In the genomic region with DNA sequence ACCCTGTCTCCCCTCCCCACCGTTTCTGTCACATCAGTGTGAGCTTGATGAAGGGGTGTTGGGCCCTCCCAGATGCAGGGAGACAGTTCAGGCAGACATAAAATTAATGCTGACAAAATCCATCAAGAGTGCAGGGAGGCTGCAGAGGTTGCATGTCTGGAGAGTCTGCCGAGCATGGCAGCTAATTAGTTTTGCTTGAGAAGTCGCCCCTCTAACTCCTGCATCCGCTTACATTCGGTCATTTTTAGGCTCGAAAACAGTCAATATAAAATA, we compare ENCODE assay signal across 21 cellular contexts.
"Had no signal": no experiment of that assay in that cellular context is flagged by ENCODE, and none has a peak within 500 bp of the region (broad histone marks: within the 10 kb centered on the region; RNA-seq: fewer than 3 reads in every experiment).

No MANE protein-coding gene starts in this region.

- H3K4me3 ChIP-seq: gastrocnemius medialis, heart right ventricle, left ventricle myocardium inferior, lower lobe of right lung, prostate gland, right lobe of liver, spleen, testis, tibial nerve had no signal

- H3K27me3 ChIP-seq: gastrocnemius medialis, heart right ventricle, right lobe of liver, testis, tibial nerve had no signal

- H3K27ac ChIP-seq: gastrocnemius medialis, heart right ventricle, left ventricle myocardium inferior, lower lobe of right lung, parathyroid adenoma, prostate gland, right lobe of liver, spleen, testis, tibial nerve had no signal

- ATAC-seq: gastrocnemius medialis; heart right ventricle; lower lobe of right lung; right lobe of liver; stimulated activated naive B cell treated with anti-CD40 and anti-IgM and Interleukin-4, amounts not matched to agents 10 μg/mL and 1 μg/mL and 100 μg/mL, for 72 hours had no signal

- H3K4me3 Mint-ChIP-seq: dendritic cell treated with granulocyte-macrophage colony-stimulating factor and Interleukin-4, amounts not matched to agents 40 ng/mL and 50 ng/mL, for 4 days; memory B cell; nephron; stimulated activated naive B cell treated with anti-CD40 and anti-IgM and Interleukin-4, amounts not matched to agents 10 μg/mL and 1 μg/mL and 100 μg/mL, for 72 hours; stimulated activated naive CD8-positive, alpha-beta T cell treated with anti-CD3 and anti-CD28 coated beads, Interleukin-15, amount 100 ng/mL, for 72 hours had no signal

- H3K27me3 Mint-ChIP-seq: stimulated activated naive CD8-positive, alpha-beta T cell treated with anti-CD3 and anti-CD28 coated beads, Interleukin-15, amount 100 ng/mL, for 72 hours had no signal

- H3K4me1 ChIP-seq: gastrocnemius medialis, lower lobe of right lung, parathyroid adenoma, prostate gland, right lobe of liver had no signal

- H3K9me3 Mint-ChIP-seq: dendritic cell treated with granulocyte-macrophage colony-stimulating factor and Interleukin-4, amounts not matched to agents 40 ng/mL and 50 ng/mL, for 4 days had no signal

- DNase-seq: cerebellar nuclear complex; gastrocnemius medialis; heart right ventricle; islet precursor cell; left ventricle myocardium inferior; lower lobe of right lung; midbrain; right lobe of liver; spleen; stimulated activated CD4-positive, alpha-beta T cell treated with anti-CD3 and anti-CD28 coated beads, Interleukin-15, amount 100 ng/mL, for 24 hours; stimulated activated CD4-positive, alpha-beta T cell treated with anti-CD3 and anti-CD28 coated beads, Interleukin-1b, Interleukin-23, amount 100 ng/mL, for 48 hours; stimulated activated CD4-positive, alpha-beta T cell treated with anti-CD3 and anti-CD28 coated beads, Interleukin-4, amount 100 ng/mL, for 24 hours; stimulated activated naive B cell treated with anti-CD40 and anti-IgM and Interleukin-4, amounts not matched to agents 10 μg/mL and 1 μg/mL and 100 μg/mL, for 72 hours; stimulated activated naive CD8-positive, alpha-beta T cell treated with anti-CD3 and anti-CD28 coated beads, Interleukin-15, amount 100 ng/mL, for 72 hours; testis had no signal

- H3K36me3 ChIP-seq: gastrocnemius medialis, heart right ventricle, left ventricle myocardium inferior, lower lobe of right lung, prostate gland, right lobe of liver, spleen, tibial nerve had no signal

- H3K79me2 ChIP-seq: parathyroid adenoma had no signal

- H3K27ac Mint-ChIP-seq: dendritic cell treated with granulocyte-macrophage colony-stimulating factor and Interleukin-4, amounts not matched to agents 40 ng/mL and 50 ng/mL, for 4 days; memory B cell; nephron; stimulated activated naive B cell treated with anti-CD40 and anti-IgM and Interleukin-4, amounts not matched to agents 10 μg/mL and 1 μg/mL and 100 μg/mL, for 72 hours had no signal

- H3K4me1 Mint-ChIP-seq: memory B cell had no signal

- H2AFZ ChIP-seq: parathyroid adenoma had no signal

- H3K9me3 ChIP-seq: left ventricle myocardium inferior, lower lobe of right lung, prostate gland, right lobe of liver, testis, tibial nerve had no signal

- H3K9ac ChIP-seq: parathyroid adenoma had no signal
